ENCODE assay signal across 19 cellular contexts in genomic region chr9:2802494-2802921, GRCh38. TPM values are rescaled to one million over a fixed set of nuclear protein-coding genes. Genes with fewer than 3 reads are reported as not detected.
DNase-seq lines count a peak whose midpoint lies in the region; ATAC-seq and TF ChIP-seq lines count a peak whose summit lies in the region.
"Had no signal": no experiment of that assay in that cellular context is flagged by ENCODE, and none has a peak within 500 bp of the region (broad histone marks: within the 10 kb centered on the region; RNA-seq: fewer than 3 reads in every experiment).

No MANE protein-coding gene starts in this region.

- no peak for TF ChIP-seq POLR2A in sigmoid colon (IDR thresholded peaks at IDR 0.05)

- H3K9me3 Mint-ChIP-seq in MCF 10A (ENCODE audit: unreplicated experiment) = no peaks in the 10 kb centered on the region
- H3K9me3 Mint-ChIP-seq in activated CD8-positive, alpha-beta T cell treated with anti-CD3 and anti-CD28 coated beads for 36 hours = no peaks in the 10 kb centered on the region
- no peaks in the 10 kb centered on the region for H3K9me3 Mint-ChIP-seq in stimulated activated effector memory CD8-positive, alpha-beta T cell treated with anti-CD3 and anti-CD28 coated beads, Interleukin-12 subunit alpha, Interleukin-12 subunit beta, amount 100 ng/mL, for 72 hours

- no peak for ATAC-seq in activated CD8-positive, alpha-beta T cell treated with anti-CD3 and anti-CD28 coated beads for 36 hours
- ATAC-seq in stimulated activated effector memory CD8-positive, alpha-beta T cell treated with anti-CD3 and anti-CD28 coated beads, Interleukin-12 subunit alpha, Interleukin-12 subunit beta, amount 100 ng/mL, for 72 hours = no peak
- no peak for ATAC-seq in GM18858 (IDR thresholded peaks at IDR 0.05; ENCODE audit: unreplicated experiment)
- ATAC-seq: right cardiac atrium had no signal

- no peaks in the 10 kb centered on the region for H4K20me1 ChIP-seq in mammary epithelial cell (ENCODE audit: insufficient read depth, low read length)

- peak overlapping the region; percentile 6 for H3K4me3 Mint-ChIP-seq in MCF 10A (ENCODE audit: unreplicated experiment)
- H3K4me3 Mint-ChIP-seq in activated CD8-positive, alpha-beta T cell treated with anti-CD3 and anti-CD28 coated beads for 36 hours = no peak overlapping the region
- H3K4me3 Mint-ChIP-seq in stimulated activated effector memory CD8-positive, alpha-beta T cell treated with anti-CD3 and anti-CD28 coated beads, Interleukin-12 subunit alpha, Interleukin-12 subunit beta, amount 100 ng/mL, for 72 hours = no peak overlapping the region

- no peak overlapping the region for H3K4me2 ChIP-seq in mammary epithelial cell (ENCODE audit: insufficient read depth, low read depth, low read length)

- BruUV-seq in MCF 10A (replicated peaks; lab: Mats Ljungman, UMichigan) (no TSS peak), mammary epithelial cell (replicated peaks; lab: Mats Ljungman, UMichigan) (no TSS peak)

- peaks cover 92% of the 10 kb centered on the region for H3K36me3 Mint-ChIP-seq in MCF 10A (ENCODE audit: insufficient read depth, unreplicated experiment)
- peaks cover 91% of the 10 kb centered on the region for H3K36me3 Mint-ChIP-seq in activated CD8-positive, alpha-beta T cell treated with anti-CD3 and anti-CD28 coated beads for 36 hours (ENCODE audit: low read depth)
- peaks cover 100% of the 10 kb centered on the region for H3K36me3 Mint-ChIP-seq in stimulated activated effector memory CD8-positive, alpha-beta T cell treated with anti-CD3 and anti-CD28 coated beads, Interleukin-12 subunit alpha, Interleukin-12 subunit beta, amount 100 ng/mL, for 72 hours

- TF ChIP-seq EP300 in sigmoid colon (IDR thresholded peaks at IDR 0.05) = no peak

- WGBS in mammary epithelial cell (ENCODE audit: low coverage, missing lambda C conversion rate) = 87% methylated on average over 1 of the region's 1 CpG
- WGBS in sigmoid colon, 2 donors = 78 to 87% methylated on average over 1 of the region's 1 CpG

- H3K4me1 ChIP-seq in mammary epithelial cell (ENCODE audit: insufficient read depth, low read length) (peaks cover 14% of the 10 kb centered on the region), sigmoid colon (peaks cover 0 to 2% (median 0%) of the 10 kb centered on the region in 4 donors)

- H3K36me3 ChIP-seq in mammary epithelial cell (ENCODE audit: insufficient read depth, low read length) (peaks cover 43% of the 10 kb centered on the region), sigmoid colon (peaks cover 0 to 72% (median 12%) of the 10 kb centered on the region in 4 donors)

- H3K27ac ChIP-seq in mammary epithelial cell (ENCODE audit: insufficient read depth, low read depth, low read length) = no peak overlapping the region
- no peak overlapping the region for H3K27ac ChIP-seq in sigmoid colon
- H3K27ac ChIP-seq: esophagus squamous epithelium, SK-N-MC had no signal

- H3K4me1 Mint-ChIP-seq in MCF 10A (ENCODE audit: insufficient read depth, unreplicated experiment) = peaks cover 12% of the 10 kb centered on the region
- H3K4me1 Mint-ChIP-seq in activated CD8-positive, alpha-beta T cell treated with anti-CD3 and anti-CD28 coated beads for 36 hours (ENCODE audit: low read depth) = peaks cover 2% of the 10 kb centered on the region
- peaks cover 6% of the 10 kb centered on the region for H3K4me1 Mint-ChIP-seq in stimulated activated effector memory CD8-positive, alpha-beta T cell treated with anti-CD3 and anti-CD28 coated beads, Interleukin-12 subunit alpha, Interleukin-12 subunit beta, amount 100 ng/mL, for 72 hours

- dilution Hi-C loops in mammary epithelial cell (cut with HindIII; ENCODE audit: low sequenced_read_pairs) = no loop called here

- intact Hi-C loops in MCF 10A (cut with micrococcal nuclease) (no loop called here), mammary epithelial cell (cut with micrococcal nuclease) (loop anchor here (5.0 to 10.0 kb wide), 4 partner anchors 148 to 670 kb away; no protein-coding TSS in a partner anchor), sigmoid colon (cut with DNase I) (no loop called here)
- intact Hi-C loops in activated CD8-positive, alpha-beta T cell treated with anti-CD3 and anti-CD28 coated beads for 36 hours (cut with micrococcal nuclease) = no loop called here

- H3K4me3 ChIP-seq in mammary epithelial cell (replicated peaks in 1 of 3; ENCODE audit: insufficient read depth in 1 of 3, low read depth in 2 of 3, low read length in 3 of 3) = no peak overlapping the region
- no peak overlapping the region for H3K4me3 ChIP-seq in fibroblast of pulmonary artery (replicated peaks; ENCODE audit: low read depth, low read length)
- H3K4me3 ChIP-seq in sigmoid colon = no peak overlapping the region
- H3K4me3 ChIP-seq: esophagus squamous epithelium, SK-N-MC had no signal

- POLR2A ChIA-PET in MCF 10A (lab: Yijun Ruan, JAX) = interaction anchor here (1.7 kb wide), 1 partner anchor 23 kb away, joined by 4 read pairs; no protein-coding TSS in a partner anchor
- POLR2A ChIA-PET in activated CD8-positive, alpha-beta T cell treated with anti-CD3 and anti-CD28 coated beads for 36 hours (lab: Charles Lee) = no interaction called here

- H3K9me3 ChIP-seq in mammary epithelial cell (replicated peaks; ENCODE audit: insufficient read depth, low read length) (no peaks in the 10 kb centered on the region), sigmoid colon (no peaks in the 10 kb centered on the region)
- H3K9me3 ChIP-seq: Caco-2, esophagus squamous epithelium had no signal

- no peak overlapping the region for H3K9ac ChIP-seq in mammary epithelial cell (ENCODE audit: insufficient read depth, low read length)

- H3K27me3 ChIP-seq in mammary epithelial cell (ENCODE audit: insufficient read depth, low read length) = no peaks in the 10 kb centered on the region
- H3K27me3 ChIP-seq in sigmoid colon = no peaks in the 10 kb centered on the region
- H3K27me3 ChIP-seq: esophagus squamous epithelium had no signal

- no peak for TF ChIP-seq CTCF in MCF 10A (IDR thresholded peaks at IDR 0.05; ENCODE audit: unreplicated experiment)
- TF ChIP-seq CTCF in mammary epithelial cell (conservative IDR thresholded peaks at IDR 0.05 in 1 of 2, IDR thresholded peaks at IDR 0.05 in 1 of 2; ENCODE audit: extremely low read depth in 1 of 2, insufficient read depth in 1 of 2, low read depth in 1 of 2, low read length in 2 of 2) = no peak
- TF ChIP-seq CTCF in activated CD8-positive, alpha-beta T cell treated with anti-CD3 and anti-CD28 coated beads for 36 hours (IDR thresholded peaks at IDR 0.05) = no peak
- TF ChIP-seq CTCF in fibroblast of pulmonary artery (IDR thresholded peaks at IDR 0.05; ENCODE audit: low read length, missing control alignments) = no peak
- no peak for TF ChIP-seq CTCF in sigmoid colon (IDR thresholded peaks at IDR 0.05)

- H2AFZ ChIP-seq in mammary epithelial cell (ENCODE audit: low read depth, low read length) = no peak overlapping the region

- H3K79me2 ChIP-seq in mammary epithelial cell (ENCODE audit: insufficient read depth, low read length) = no peaks in the 10 kb centered on the region

- CTCF ChIA-PET in MCF 10A (lab: Yijun Ruan, JAX) (interaction anchor here (1.1 kb wide), 1 partner anchor 14 kb away, joined by 3 read pairs; no protein-coding TSS in a partner anchor), mammary epithelial cell (lab: Charles Lee; ENCODE audit: low non-redundant PET) (no interaction called here)
- CTCF ChIA-PET in activated CD8-positive, alpha-beta T cell treated with anti-CD3 and anti-CD28 coated beads for 36 hours (lab: Charles Lee) = no interaction called here

- peak; percentile 72 for DNase-seq in MCF 10A (ENCODE audit: unreplicated experiment)
- no peak for DNase-seq in mammary epithelial cell
- DNase-seq in activated CD8-positive, alpha-beta T cell treated with anti-CD3 and anti-CD28 coated beads for 36 hours = no peak
- DNase-seq in fibroblast of pulmonary artery (ENCODE audit: low read depth) = peak; percentile 60
- no peak for DNase-seq in stimulated activated effector memory CD8-positive, alpha-beta T cell treated with anti-CD3 and anti-CD28 coated beads, Interleukin-12 subunit alpha, Interleukin-12 subunit beta, amount 100 ng/mL, for 72 hours (ENCODE audit: low spot score in 2 of 2)
- DNase-seq in GM03348 (ENCODE audit: low spot score) = no peak
- DNase-seq in sigmoid colon = no peak
- DNase-seq: activated naive CD4-positive, alpha-beta T cell treated with anti-CD3 and anti-CD28 coated beads, Interleukin-2, amount 50 U/mL, for 16 hours; activated T-cell treated with anti-CD3 and anti-CD28 coated beads for 4 hours; Caco-2; esophagus squamous epithelium; left cardiac atrium; NCI-H526; OCI-M1; right cardiac atrium; stimulated activated CD4-positive, alpha-beta T cell treated with anti-CD3 and anti-CD28 coated beads, Interleukin-2, amount 100 ng/mL, for 48 hours; T-helper 9 cell had no signal

- H3K27ac Mint-ChIP-seq in MCF 10A (ENCODE audit: low read depth, unreplicated experiment) = peak overlapping the region; percentile 68
- peak overlapping the region; percentile 16 for H3K27ac Mint-ChIP-seq in activated CD8-positive, alpha-beta T cell treated with anti-CD3 and anti-CD28 coated beads for 36 hours
- H3K27ac Mint-ChIP-seq in stimulated activated effector memory CD8-positive, alpha-beta T cell treated with anti-CD3 and anti-CD28 coated beads, Interleukin-12 subunit alpha, Interleukin-12 subunit beta, amount 100 ng/mL, for 72 hours = peak overlapping the region; percentile 33

- in situ Hi-C loops in mammary epithelial cell (cut with MboI; ENCODE audit: low sequenced_read_pairs in 2 of 2) = no loop called here

- H3K27me3 Mint-ChIP-seq in MCF 10A (ENCODE audit: insufficient read depth, unreplicated experiment) = no peaks in the 10 kb centered on the region
- no peaks in the 10 kb centered on the region for H3K27me3 Mint-ChIP-seq in activated CD8-positive, alpha-beta T cell treated with anti-CD3 and anti-CD28 coated beads for 36 hours

RNA-seq across cellular contexts. Expression of gene PUM3, which starts 41.4 kb away (rescaled TPM):
- 65.3 and 83.0 TPM in 2 replicates for total RNA-seq in MCF 10A (2022)
- total RNA-seq in mammary epithelial cell = 10 to 100 TPM; 38.8 to 80.9 TPM
- 38.0 TPM for polyA plus RNA-seq in mammary epithelial cell
- polyA minus RNA-seq in mammary epithelial cell = 4.0 TPM
- 100 to 1,000 TPM; 101 to 106 TPM for total RNA-seq in activated CD8-positive, alpha-beta T cell treated with anti-CD3 and anti-CD28 coated beads for 36 hours
- total RNA-seq in sigmoid colon = 10 to 100 TPM; 18.6 to 27.6 (median 21.3) TPM
- polyA plus RNA-seq in sigmoid colon = 10 to 100 TPM; 18.0 to 36.5 (median 24.0) TPM

Comparison
In these comparisons a context has a peak if more than half of its experiments do, and no peak if none do; other contexts are left out.
1. DNase-seq: peak in MCF 10A (single experiment) and fibroblast of pulmonary artery (single experiment); none in mammary epithelial cell (single experiment), activated CD8-positive, alpha-beta T cell treated with anti-CD3 and anti-CD28 coated beads for 36 hours (single experiment), stimulated activated effector memory CD8-positive, alpha-beta T cell treated with anti-CD3 and anti-CD28 coated beads, Interleukin-12 subunit alpha, Interleukin-12 subunit beta, amount 100 ng/mL, for 72 hours (0 of 2), GM03348 (single experiment) and sigmoid colon (single experiment).
2. H3K27ac Mint-ChIP-seq: peak in every context shown above with its lines; median percentile 68 in MCF 10A; 33 in stimulated activated effector memory CD8-positive, alpha-beta T cell treated with anti-CD3 and anti-CD28 coated beads, Interleukin-12 subunit alpha, Interleukin-12 subunit beta, amount 100 ng/mL, for 72 hours; 16 in activated CD8-positive, alpha-beta T cell treated with anti-CD3 and anti-CD28 coated beads for 36 hours.